In the genomic region with DNA sequence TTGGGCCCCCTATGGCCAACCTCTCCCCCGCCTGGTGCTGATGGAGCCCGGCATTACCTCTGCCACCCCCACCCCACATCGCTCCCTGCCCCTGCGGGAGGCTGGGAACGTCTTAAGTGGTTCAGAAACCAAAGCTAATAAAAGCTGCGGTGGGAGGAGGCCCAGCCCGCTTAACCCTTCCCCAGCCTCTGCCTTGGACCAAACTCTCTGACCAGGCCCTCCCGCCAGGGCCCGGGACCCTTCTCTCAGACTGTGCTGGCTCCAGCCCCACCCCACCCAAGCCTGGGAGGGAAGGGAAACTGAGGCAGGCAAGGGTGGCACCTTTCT, we compare ENCODE assay signal across 15 cellular contexts. TPM values are rescaled to one million over a fixed set of nuclear protein-coding genes. Genes with fewer than 3 reads are reported as not detected.
DNase-seq lines count a peak whose midpoint lies in the region; ATAC-seq, FAIRE-seq and TF ChIP-seq lines count a peak whose summit lies in the region.
"Had no signal": no experiment of that assay in that cellular context is flagged by ENCODE, and none has a peak within 500 bp of the region (broad histone marks: within the 10 kb centered on the region; RNA-seq: fewer than 3 reads in every experiment).

No MANE protein-coding gene starts in this region.

- no peak for TF ChIP-seq RAD21 in liver (IDR thresholded peaks at IDR 0.05)
- no peak for TF ChIP-seq RAD21 in HepG2 (CRISPR knock-in tag; IDR thresholded peaks at IDR 0.05)

- no peaks in the 10 kb centered on the region for H3K9me3 Mint-ChIP-seq in activated T-helper 2 cell treated with anti-CD3 and anti-CD28 coated beads, Interferon-gamma antibody, Interleukin-2, Interleukin-4, amounts not matched to agents 10 μg/mL and 5 μg/mL and 100 μg/mL, durations not matched to agents 14 hours and 24 hours and 36 hours
- H3K9me3 Mint-ChIP-seq: naive thymus-derived CD8-positive, alpha-beta T cell had no signal

- 72% methylated on average over 9 of the region's 9 CpGs for whole genome bisulfite sequencing in liver
- 96% methylated on average over 8 of the region's 9 CpGs for WGBS in HepG2 (ENCODE audit: low lambda C conversion rate)
- 25% methylated on average over 9 of the region's 9 CpGs for WGBS in right cardiac atrium

- no peaks in the 10 kb centered on the region for H3K79me2 ChIP-seq in HepG2 (ENCODE audit: insufficient read depth, low read length)

- no peaks in the 10 kb centered on the region for H3K27me3 ChIP-seq in liver (ENCODE audit: control insufficient read depth in 4 of 4, insufficient read depth in 4 of 4, low read length in 3 of 4)
- H3K27me3 ChIP-seq in HepG2 (ENCODE audit: control insufficient read depth in 1 of 2, insufficient read depth in 2 of 2, low read length in 2 of 2): no peaks in the 10 kb centered on the region
- no peaks in the 10 kb centered on the region for H3K27me3 ChIP-seq in right cardiac atrium (ENCODE audit: control insufficient read depth, insufficient read depth)
- H3K27me3 ChIP-seq in rectal smooth muscle tissue (ENCODE audit: control insufficient read depth, insufficient read depth, low read length): no peaks in the 10 kb centered on the region

- TF ChIP-seq EP300 in HepG2 (IDR thresholded peaks at IDR 0.05; ENCODE audit: low read depth in 2 of 2, low read length in 2 of 2) (no peak), HepG2 (CRISPR knock-in tag; IDR thresholded peaks at IDR 0.05; ENCODE audit: borderline replicate concordance) (no peak)

- BruUV-seq in HepG2 (replicated peaks; lab: Mats Ljungman, UMichigan): no TSS peak

- H3K4me1 ChIP-seq in liver (ENCODE audit: control insufficient read depth in 4 of 4, insufficient read depth in 4 of 4, low read length in 3 of 4) (peaks cover 4 to 35% (median 18%) of the 10 kb centered on the region in 4 donors), HepG2 (ENCODE audit: insufficient read depth, low read length) (0 out of 2 replicates have a peak, but pooled peaks cover 8% of the 10 kb centered on the region), right cardiac atrium (ENCODE audit: control insufficient read depth, insufficient read depth, low read length) (peaks cover 12% of the 10 kb centered on the region), rectal smooth muscle tissue (ENCODE audit: control insufficient read depth, insufficient read depth, low read length) (peaks cover 38% of the 10 kb centered on the region)

- intact Hi-C loops in HepG2 (cut with micrococcal nuclease; ENCODE audit: unreplicated experiment): no loop called here
- intact Hi-C loops in right cardiac atrium (cut with DNase I): no loop called here
- intact Hi-C loops in activated T-helper 2 cell treated with anti-CD3 and anti-CD28 coated beads, Interferon-gamma antibody, Interleukin-2, Interleukin-4, amounts not matched to agents 10 μg/mL and 5 μg/mL and 100 μg/mL, durations not matched to agents 14 hours and 24 hours and 36 hours (cut with micrococcal nuclease): no loop called here

- H3K27ac ChIP-seq in liver (ENCODE audit: low read depth in 1 of 2, low read length in 2 of 2): peak overlapping the region; percentile 82 to 94
- H3K27ac ChIP-seq in HepG2 (ENCODE audit: extremely low read length, insufficient read depth, low read length): no peak overlapping the region
- H3K27ac ChIP-seq in right cardiac atrium (ENCODE audit: low read length): peak overlapping the region; percentile 49
- H3K27ac ChIP-seq in rectal smooth muscle tissue (ENCODE audit: low read depth, low read length): peak overlapping the region; percentile 70

- POLR2A ChIA-PET in HepG2 (lab: Yijun Ruan, JAX): no interaction called here

- FAIRE-seq in HepG2 (lab: Jason Lieb, UNC): no peak

- 0 out of 2 replicates have a peak, but pooled peaks cover 2% of the 10 kb centered on the region for H4K20me1 ChIP-seq in HepG2 (ENCODE audit: insufficient read depth, low read length)

- ATAC-seq in HepG2: no peak
- peak; percentile 0 to 3 for ATAC-seq in right cardiac atrium
- no peak for ATAC-seq in GM21515 (IDR thresholded peaks at IDR 0.05; ENCODE audit: unreplicated experiment)
- ATAC-seq: naive thymus-derived CD8-positive, alpha-beta T cell had no signal

- in situ Hi-C loops in HepG2 (cut with HindIII; ENCODE audit: extremely low pct_ligation_motif_present, low pct_unique_long_range_greater_than_20kb): no loop called here

- TF ChIP-seq CTCF in liver (IDR thresholded peaks at IDR 0.05; ENCODE audit: low read depth, low read length, missing input control) (no peak), HepG2 (CRISPR knock-in tag; IDR thresholded peaks at IDR 0.05) (no peak)

- no peak overlapping the region for H2AFZ ChIP-seq in HepG2 (ENCODE audit: low read length)

- CTCF ChIA-PET in HepG2 (lab: Yijun Ruan, JAX; ENCODE audit: low intra/inter-chr PET ratio, low total read pairs): no interaction called here

- peaks cover 21 to 50% (median 27%) of the 10 kb centered on the region in 4 donors for H3K36me3 ChIP-seq in liver (ENCODE audit: control insufficient read depth in 4 of 4, insufficient read depth in 3 of 4, low read depth in 1 of 4, low read length in 3 of 4)
- peaks cover 2 to 15% of the 10 kb centered on the region in 2 experiments; a peak in 2 of 5 replicates for H3K36me3 ChIP-seq in HepG2 (replicated peaks in 1 of 2; ENCODE audit: control insufficient read depth in 1 of 2, insufficient read depth in 2 of 2, low read length in 2 of 2)
- H3K36me3 ChIP-seq in rectal smooth muscle tissue (ENCODE audit: control insufficient read depth, insufficient read depth, low read length): peaks cover 10% of the 10 kb centered on the region

- H3K4me3 Mint-ChIP-seq in activated T-helper 2 cell treated with anti-CD3 and anti-CD28 coated beads, Interferon-gamma antibody, Interleukin-2, Interleukin-4, amounts not matched to agents 10 μg/mL and 5 μg/mL and 100 μg/mL, durations not matched to agents 14 hours and 24 hours and 36 hours (ENCODE audit: low read depth): no peak overlapping the region
- H3K4me3 Mint-ChIP-seq: naive thymus-derived CD8-positive, alpha-beta T cell had no signal

- H3K4me3 ChIP-seq in liver (ENCODE audit: low read depth in 1 of 3, low read length in 3 of 3): no peak overlapping the region
- no peak overlapping the region for H3K4me3 ChIP-seq in HepG2 (replicated peaks in 1 of 3; ENCODE audit: insufficient read depth in 1 of 3, low read depth in 2 of 3, low read length in 3 of 3)
- H3K4me3 ChIP-seq in right cardiac atrium (ENCODE audit: low read length): no peak overlapping the region
- no peak overlapping the region for H3K4me3 ChIP-seq in rectal smooth muscle tissue (ENCODE audit: low read length)

- H3K9ac ChIP-seq in liver (ENCODE audit: low read depth in 1 of 2, low read length in 2 of 2) (no peak overlapping the region), HepG2 (ENCODE audit: insufficient read depth, low read depth, low read length) (no peak overlapping the region), rectal smooth muscle tissue (ENCODE audit: low read length) (no peak overlapping the region)

- no peaks in the 10 kb centered on the region for H3K4me1 Mint-ChIP-seq in activated T-helper 2 cell treated with anti-CD3 and anti-CD28 coated beads, Interferon-gamma antibody, Interleukin-2, Interleukin-4, amounts not matched to agents 10 μg/mL and 5 μg/mL and 100 μg/mL, durations not matched to agents 14 hours and 24 hours and 36 hours (ENCODE audit: low read depth)

- DNase-seq in HepG2 (ENCODE audit: low spot score) (no peak), right cardiac atrium (no peak), SIG-M5 (lab: John Stamatoyannopoulos, UW) (no peak), kidney tubule cell (ENCODE audit: low spot score) (no peak)
- DNase-seq in activated T-helper 2 cell treated with anti-CD3 and anti-CD28 coated beads, Interferon-gamma antibody, Interleukin-2, Interleukin-4, amounts not matched to agents 10 μg/mL and 5 μg/mL and 100 μg/mL, durations not matched to agents 14 hours and 24 hours and 36 hours (ENCODE audit: low spot score): no peak
- DNase-seq: naive thymus-derived CD8-positive, alpha-beta T cell; stimulated activated CD4-positive, alpha-beta T cell treated with anti-CD3 and anti-CD28 coated beads, Interleukin-2, amount 100 ng/mL, for 48 hours; T1000 had no signal

- H3K4me2 ChIP-seq in HepG2 (ENCODE audit: low read depth, low read length): no peak overlapping the region

- H3K9me3 ChIP-seq in liver (ENCODE audit: control insufficient read depth in 4 of 4, low read length in 3 of 4) (no peaks in the 10 kb centered on the region), HepG2 (ENCODE audit: low read length) (no peaks in the 10 kb centered on the region), right cardiac atrium (ENCODE audit: control insufficient read depth, low read length) (no peaks in the 10 kb centered on the region)

- H3K27ac Mint-ChIP-seq in activated T-helper 2 cell treated with anti-CD3 and anti-CD28 coated beads, Interferon-gamma antibody, Interleukin-2, Interleukin-4, amounts not matched to agents 10 μg/mL and 5 μg/mL and 100 μg/mL, durations not matched to agents 14 hours and 24 hours and 36 hours: no peak overlapping the region

- no peaks in the 10 kb centered on the region for H3K27me3 Mint-ChIP-seq in activated T-helper 2 cell treated with anti-CD3 and anti-CD28 coated beads, Interferon-gamma antibody, Interleukin-2, Interleukin-4, amounts not matched to agents 10 μg/mL and 5 μg/mL and 100 μg/mL, durations not matched to agents 14 hours and 24 hours and 36 hours (ENCODE audit: low read depth)
- H3K27me3 Mint-ChIP-seq: naive thymus-derived CD8-positive, alpha-beta T cell had no signal

- no peaks in the 10 kb centered on the region for H3K36me3 Mint-ChIP-seq in activated T-helper 2 cell treated with anti-CD3 and anti-CD28 coated beads, Interferon-gamma antibody, Interleukin-2, Interleukin-4, amounts not matched to agents 10 μg/mL and 5 μg/mL and 100 μg/mL, durations not matched to agents 14 hours and 24 hours and 36 hours (ENCODE audit: low read depth)

- no peak for TF ChIP-seq POLR2A in HepG2 (IDR thresholded peaks at IDR 0.05; ENCODE audit: insufficient read depth in 1 of 2, low read depth in 2 of 2, low read length in 2 of 2)

RNA-seq across cellular contexts. Expression of a gene that starts 22.1 kb away (rescaled TPM):
- 1 to 10 TPM in 1 of 2 donors, under 1 TPM in 1; 0.17 to 2.8 TPM for total RNA-seq in liver
- polyA plus RNA-seq in liver: 10 to 100 TPM in 1 of 2 donors, 1 to 10 TPM in 1; 2.7 to 13.7 TPM
- 47.4 and 70.6 TPM in 2 replicates for total RNA-seq in HepG2 (2016; rRNA removed; fragmentation: Illumina TruSeq; extraction: Trizol)
- total RNA-seq in HepG2 (2016; cell fraction: cytosol; rRNA removed; fragmentation: Illumina TruSeq; extraction: Trizol; ENCODE audit: low read depth): 29.6 and 43.2 TPM in 2 replicates
- total RNA-seq in HepG2 (2016; cell fraction: insoluble cytoplasmic fraction; rRNA removed; fragmentation: Illumina TruSeq; extraction: Trizol): 47.9 and 76.1 TPM in 2 replicates
- total RNA-seq in HepG2 (2016; cell fraction: membrane; rRNA removed; fragmentation: Illumina TruSeq; extraction: Trizol): 38.7 and 54.4 TPM in 2 replicates
- 42.5 and 49.4 TPM in 2 replicates for total RNA-seq in HepG2 (2016; cell fraction: nucleus; rRNA removed; fragmentation: Illumina TruSeq; extraction: Trizol)
- polyA plus RNA-seq in HepG2 (2011; rRNA removed): 9.0 and 11.2 TPM in 2 replicates
- polyA plus RNA-seq in HepG2 (2011; cell fraction: cytosol; rRNA removed): 9.6 and 9.7 TPM in 2 replicates
- 3.7 and 4.5 TPM in 2 replicates for polyA plus RNA-seq in HepG2 (2011; cell fraction: nucleus; rRNA removed)
- polyA plus RNA-seq in HepG2 (2012): 11.7 and 27.5 TPM in 2 replicates
- 59.2 and 77.1 TPM in 2 replicates for polyA plus RNA-seq in HepG2 (2016; cell fraction: cytosol; fragmentation: Illumina TruSeq; extraction: Trizol; ENCODE audit: low read depth)
- 77.8 and 93.1 TPM in 2 replicates for polyA plus RNA-seq in HepG2 (2016; cell fraction: insoluble cytoplasmic fraction; fragmentation: Illumina TruSeq; extraction: Trizol; ENCODE audit: low read depth)
- polyA plus RNA-seq in HepG2 (2016; cell fraction: membrane; fragmentation: Illumina TruSeq; extraction: Trizol; ENCODE audit: low read depth): 72.5 and 86.0 TPM in 2 replicates
- 132 and 146 TPM in 2 replicates for polyA plus RNA-seq in HepG2 (2016; cell fraction: nucleus; fragmentation: Illumina TruSeq; extraction: Trizol; ENCODE audit: insufficient read depth, low read depth)
- 0.51 and 3.8 TPM in 2 replicates for polyA minus RNA-seq in HepG2 (2011; rRNA and poly(A)+ RNA removed; ENCODE audit: low replicate concordance)
- polyA minus RNA-seq in HepG2 (2011; cell fraction: cytosol; rRNA and poly(A)+ RNA removed): 3.0 and 6.0 TPM in 2 replicates
- polyA minus RNA-seq in HepG2 (2011; cell fraction: nucleus; rRNA and poly(A)+ RNA removed): 0.64 and 1.4 TPM in 2 replicates
- not detected for total RNA-seq in right cardiac atrium
- polyA plus RNA-seq in right cardiac atrium: not detected
- total RNA-seq in activated T-helper 2 cell treated with anti-CD3 and anti-CD28 coated beads, Interferon-gamma antibody, Interleukin-2, Interleukin-4, amounts not matched to agents 10 μg/mL and 5 μg/mL and 100 μg/mL, durations not matched to agents 14 hours and 24 hours and 36 hours: 0.51 and 0.84 TPM in 2 replicates
- total RNA-seq: dermis microvascular lymphatic vessel endothelial cell; naive thymus-derived CD8-positive, alpha-beta T cell; subcutaneous adipose tissue had no signal

RNA-seq across cellular contexts. Expression of a gene that starts 25.0 kb away (rescaled TPM):
- total RNA-seq in liver: not detected
- not detected for polyA plus RNA-seq in liver
- total RNA-seq in HepG2 (2016; rRNA removed; fragmentation: Illumina TruSeq; extraction: Trizol): not detected in 2 replicates
- total RNA-seq in HepG2 (2016; cell fraction: cytosol; rRNA removed; fragmentation: Illumina TruSeq; extraction: Trizol; ENCODE audit: low read depth): not detected in 2 replicates
- total RNA-seq in HepG2 (2016; cell fraction: insoluble cytoplasmic fraction; rRNA removed; fragmentation: Illumina TruSeq; extraction: Trizol): not detected in 2 replicates
- total RNA-seq in HepG2 (2016; cell fraction: membrane; rRNA removed; fragmentation: Illumina TruSeq; extraction: Trizol): not detected in 2 replicates
- not detected in 2 replicates for total RNA-seq in HepG2 (2016; cell fraction: nucleus; rRNA removed; fragmentation: Illumina TruSeq; extraction: Trizol)
- not detected in 2 replicates for polyA plus RNA-seq in HepG2 (2011; rRNA removed)
- not detected in 2 replicates for polyA plus RNA-seq in HepG2 (2011; cell fraction: cytosol; rRNA removed)
- polyA plus RNA-seq in HepG2 (2011; cell fraction: nucleus; rRNA removed): not detected in 2 replicates
- polyA plus RNA-seq in HepG2 (2012): not detected in 2 replicates
- polyA plus RNA-seq in HepG2 (2016; cell fraction: cytosol; fragmentation: Illumina TruSeq; extraction: Trizol; ENCODE audit: low read depth): not detected in 2 replicates
- not detected in 2 replicates for polyA plus RNA-seq in HepG2 (2016; cell fraction: insoluble cytoplasmic fraction; fragmentation: Illumina TruSeq; extraction: Trizol; ENCODE audit: low read depth)
- not detected in 2 replicates for polyA plus RNA-seq in HepG2 (2016; cell fraction: membrane; fragmentation: Illumina TruSeq; extraction: Trizol; ENCODE audit: low read depth)
- not detected in 2 replicates for polyA plus RNA-seq in HepG2 (2016; cell fraction: nucleus; fragmentation: Illumina TruSeq; extraction: Trizol; ENCODE audit: insufficient read depth, low read depth)
- polyA minus RNA-seq in HepG2 (2011; rRNA and poly(A)+ RNA removed; ENCODE audit: low replicate concordance): not detected in 2 replicates
- not detected in 2 replicates for polyA minus RNA-seq in HepG2 (2011; cell fraction: cytosol; rRNA and poly(A)+ RNA removed)
- polyA minus RNA-seq in HepG2 (2011; cell fraction: nucleus; rRNA and poly(A)+ RNA removed): not detected in 2 replicates
- not detected for total RNA-seq in right cardiac atrium
- not detected for polyA plus RNA-seq in right cardiac atrium
- not detected in 2 replicates for total RNA-seq in activated T-helper 2 cell treated with anti-CD3 and anti-CD28 coated beads, Interferon-gamma antibody, Interleukin-2, Interleukin-4, amounts not matched to agents 10 μg/mL and 5 μg/mL and 100 μg/mL, durations not matched to agents 14 hours and 24 hours and 36 hours
- total RNA-seq: dermis microvascular lymphatic vessel endothelial cell; G401; naive thymus-derived CD8-positive, alpha-beta T cell; OCI-LY7; subcutaneous adipose tissue had no signal
- polyA plus RNA-seq: naive thymus-derived CD8-positive, alpha-beta T cell had no signal

RNA-seq across cellular contexts. Expression of a gene that starts 42.3 kb away (rescaled TPM):
- total RNA-seq in liver (10 to 100 TPM in 1 of 2 donors, 1 to 10 TPM in 1; 8.1 to 12.0 TPM), HepG2 (2016; rRNA removed; fragmentation: Illumina TruSeq; extraction: Trizol) (10.3 and 13.7 TPM in 2 replicates), right cardiac atrium (10 to 100 TPM in 3 of 4 donors, 1 to 10 TPM in 1; 9.8 to 14.2 (median 11.4) TPM)
- polyA plus RNA-seq in liver (10 to 100 TPM in 1 of 2 donors, 1 to 10 TPM in 1; 1.4 to 10.2 TPM), HepG2 (2011; rRNA removed) (3.5 and 4.8 TPM in 2 replicates), right cardiac atrium (14.8 TPM)
- 2.2 TPM in 2 replicates for total RNA-seq in HepG2 (2016; cell fraction: cytosol; rRNA removed; fragmentation: Illumina TruSeq; extraction: Trizol; ENCODE audit: low read depth)
- total RNA-seq in HepG2 (2016; cell fraction: insoluble cytoplasmic fraction; rRNA removed; fragmentation: Illumina TruSeq; extraction: Trizol): 10.1 and 13.2 TPM in 2 replicates
- total RNA-seq in HepG2 (2016; cell fraction: membrane; rRNA removed; fragmentation: Illumina TruSeq; extraction: Trizol): 5.2 and 7.2 TPM in 2 replicates
- 5.0 and 6.8 TPM in 2 replicates for total RNA-seq in HepG2 (2016; cell fraction: nucleus; rRNA removed; fragmentation: Illumina TruSeq; extraction: Trizol)
- 4.6 and 9.1 TPM in 2 replicates for polyA plus RNA-seq in HepG2 (2011; cell fraction: cytosol; rRNA removed)
- polyA plus RNA-seq in HepG2 (2011; cell fraction: nucleus; rRNA removed): 7.4 and 8.4 TPM in 2 replicates
- polyA plus RNA-seq in HepG2 (2012): 4.7 and 7.0 TPM in 2 replicates
- 1.5 and 2.2 TPM in 2 replicates for polyA plus RNA-seq in HepG2 (2016; cell fraction: cytosol; fragmentation: Illumina TruSeq; extraction: Trizol; ENCODE audit: low read depth)
- 12.2 and 13.2 TPM in 2 replicates for polyA plus RNA-seq in HepG2 (2016; cell fraction: insoluble cytoplasmic fraction; fragmentation: Illumina TruSeq; extraction: Trizol; ENCODE audit: low read depth)
- 3.7 and 4.3 TPM in 2 replicates for polyA plus RNA-seq in HepG2 (2016; cell fraction: membrane; fragmentation: Illumina TruSeq; extraction: Trizol; ENCODE audit: low read depth)
- polyA plus RNA-seq in HepG2 (2016; cell fraction: nucleus; fragmentation: Illumina TruSeq; extraction: Trizol; ENCODE audit: insufficient read depth, low read depth): 10.0 and 11.0 TPM in 2 replicates
- 5.5 and 8.1 TPM in 2 replicates for polyA minus RNA-seq in HepG2 (2011; rRNA and poly(A)+ RNA removed; ENCODE audit: low replicate concordance)
- polyA minus RNA-seq in HepG2 (2011; cell fraction: cytosol; rRNA and poly(A)+ RNA removed): 4.5 and 6.8 TPM in 2 replicates
- 3.5 and 5.0 TPM in 2 replicates for polyA minus RNA-seq in HepG2 (2011; cell fraction: nucleus; rRNA and poly(A)+ RNA removed)
- 19.7 and 20.6 TPM in 2 replicates for total RNA-seq in activated T-helper 2 cell treated with anti-CD3 and anti-CD28 coated beads, Interferon-gamma antibody, Interleukin-2, Interleukin-4, amounts not matched to agents 10 μg/mL and 5 μg/mL and 100 μg/mL, durations not matched to agents 14 hours and 24 hours and 36 hours

RNA-seq across cellular contexts. Expression of a gene that starts 47.9 kb away (rescaled TPM):
- total RNA-seq in liver: 10 to 100 TPM; 17.0 to 27.3 TPM
- 10 to 100 TPM; 18.0 to 22.5 TPM for polyA plus RNA-seq in liver
- total RNA-seq in HepG2 (2016; rRNA removed; fragmentation: Illumina TruSeq; extraction: Trizol): 18.3 and 29.0 TPM in 2 replicates
- total RNA-seq in HepG2 (2016; cell fraction: cytosol; rRNA removed; fragmentation: Illumina TruSeq; extraction: Trizol; ENCODE audit: low read depth): 7.3 and 8.3 TPM in 2 replicates
- 14.2 and 28.7 TPM in 2 replicates for total RNA-seq in HepG2 (2016; cell fraction: insoluble cytoplasmic fraction; rRNA removed; fragmentation: Illumina TruSeq; extraction: Trizol)
- total RNA-seq in HepG2 (2016; cell fraction: membrane; rRNA removed; fragmentation: Illumina TruSeq; extraction: Trizol): 11.9 and 12.1 TPM in 2 replicates
- 13.9 and 16.7 TPM in 2 replicates for total RNA-seq in HepG2 (2016; cell fraction: nucleus; rRNA removed; fragmentation: Illumina TruSeq; extraction: Trizol)
- 30.8 and 39.2 TPM in 2 replicates for polyA plus RNA-seq in HepG2 (2011; rRNA removed)
- polyA plus RNA-seq in HepG2 (2011; cell fraction: cytosol; rRNA removed): 14.2 and 18.0 TPM in 2 replicates
- 95.9 and 102 TPM in 2 replicates for polyA plus RNA-seq in HepG2 (2011; cell fraction: nucleus; rRNA removed)
- 24.3 and 37.8 TPM in 2 replicates for polyA plus RNA-seq in HepG2 (2012)
- 1.6 and 2.9 TPM in 2 replicates for polyA plus RNA-seq in HepG2 (2016; cell fraction: cytosol; fragmentation: Illumina TruSeq; extraction: Trizol; ENCODE audit: low read depth)
- polyA plus RNA-seq in HepG2 (2016; cell fraction: insoluble cytoplasmic fraction; fragmentation: Illumina TruSeq; extraction: Trizol; ENCODE audit: low read depth): 17.3 and 26.9 TPM in 2 replicates
- polyA plus RNA-seq in HepG2 (2016; cell fraction: membrane; fragmentation: Illumina TruSeq; extraction: Trizol; ENCODE audit: low read depth): 6.0 and 6.7 TPM in 2 replicates
- 52.3 and 54.5 TPM in 2 replicates for polyA plus RNA-seq in HepG2 (2016; cell fraction: nucleus; fragmentation: Illumina TruSeq; extraction: Trizol; ENCODE audit: insufficient read depth, low read depth)
- polyA minus RNA-seq in HepG2 (2011; rRNA and poly(A)+ RNA removed; ENCODE audit: low replicate concordance): 18.4 and 43.6 TPM in 2 replicates
- 15.1 and 16.5 TPM in 2 replicates for polyA minus RNA-seq in HepG2 (2011; cell fraction: cytosol; rRNA and poly(A)+ RNA removed)
- 17.9 and 24.6 TPM in 2 replicates for polyA minus RNA-seq in HepG2 (2011; cell fraction: nucleus; rRNA and poly(A)+ RNA removed)
- 10 to 100 TPM; 18.6 to 23.3 (median 21.8) TPM for total RNA-seq in right cardiac atrium
- 14.3 TPM for polyA plus RNA-seq in right cardiac atrium
- 44.3 and 49.2 TPM in 2 replicates for total RNA-seq in activated T-helper 2 cell treated with anti-CD3 and anti-CD28 coated beads, Interferon-gamma antibody, Interleukin-2, Interleukin-4, amounts not matched to agents 10 μg/mL and 5 μg/mL and 100 μg/mL, durations not matched to agents 14 hours and 24 hours and 36 hours

Comparison
In these comparisons a context has a peak if more than half of its experiments do, and no peak if none do; other contexts are left out.
1. RNA of a gene that starts 22.1 kb away (total RNA-seq): 29.6 to 76.1 TPM in HepG2; 0.17 to 2.8 TPM in liver, 0.51 to 0.84 TPM in activated T-helper 2 cell treated with anti-CD3 and anti-CD28 coated beads, Interferon-gamma antibody, Interleukin-2, Interleukin-4, amounts not matched to agents 10 μg/mL and 5 μg/mL and 100 μg/mL, durations not matched to agents 14 hours and 24 hours and 36 hours and not detected in right cardiac atrium; every median in the first group is over 4 times any median in the second.
2. ATAC-seq: peak in right cardiac atrium (2 of 2); none in HepG2 (single experiment) and GM21515 (single experiment).